9 cellular contexts compared by ENCODE assay signal in the genomic region with DNA sequence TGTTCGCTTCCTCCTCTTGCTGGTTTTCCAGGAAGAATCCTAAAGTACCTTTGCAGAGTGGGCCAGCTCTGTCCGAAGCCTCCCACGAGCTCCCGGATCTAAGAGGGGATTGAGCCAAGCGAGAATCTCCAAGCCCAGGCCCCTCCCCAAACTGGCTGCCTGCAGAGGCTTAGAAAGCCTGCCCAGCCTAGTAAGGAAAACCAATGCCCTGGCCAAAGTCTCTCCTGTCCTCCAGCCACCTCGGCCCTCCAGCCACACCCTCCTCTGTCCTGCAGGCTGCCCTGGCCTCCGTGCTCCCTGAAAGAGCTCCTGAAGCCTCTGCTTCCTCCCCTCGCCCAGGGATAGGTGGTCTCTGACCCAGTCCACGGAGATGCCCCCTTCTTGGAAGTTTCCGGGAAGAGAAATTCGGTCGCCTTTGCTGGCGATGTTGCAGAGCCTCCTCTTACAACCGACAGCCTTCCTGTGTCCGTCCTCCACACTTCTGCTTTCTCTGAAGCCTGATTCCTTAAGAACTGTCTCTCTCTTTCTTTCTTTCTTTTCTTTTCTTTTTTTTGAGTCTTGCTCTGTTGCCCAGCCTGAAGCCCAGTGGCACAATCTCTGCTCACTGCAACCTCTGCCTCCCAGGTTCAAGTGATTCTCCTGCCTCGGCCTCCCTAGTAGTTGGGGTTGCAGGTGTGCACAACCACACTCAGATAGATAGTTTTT. TPM values are rescaled to one million over a fixed set of nuclear protein-coding genes. Genes with fewer than 3 reads are reported as not detected.
DNase-seq lines count a peak whose midpoint lies in the region; ATAC-seq and TF ChIP-seq lines count a peak whose summit lies in the region.
"Had no signal": no experiment of that assay in that cellular context is flagged by ENCODE, and none has a peak within 500 bp of the region (broad histone marks: within the 10 kb centered on the region; RNA-seq: fewer than 3 reads in every experiment).

No MANE protein-coding gene starts in this region.

- peaks cover 17% of the 10 kb centered on the region for H3K4me1 Mint-ChIP-seq in activated T-helper 17 cell treated with anti-CD3 and anti-CD28 coated beads, Interleukin-2, amount 50 U/mL, for 72 hours

- no peak for TF ChIP-seq CTCF in tibial nerve (IDR thresholded peaks at IDR 0.05)

- H3K36me3 ChIP-seq in tibial nerve: no peaks in the 10 kb centered on the region

- H3K9me3 Mint-ChIP-seq in activated T-helper 17 cell treated with anti-CD3 and anti-CD28 coated beads, Interleukin-2, amount 50 U/mL, for 72 hours: no peaks in the 10 kb centered on the region

- H3K27ac Mint-ChIP-seq in activated T-helper 17 cell treated with anti-CD3 and anti-CD28 coated beads, Interleukin-2, amount 50 U/mL, for 72 hours: peak overlapping the region; percentile 82

- no peaks in the 10 kb centered on the region for H3K27me3 ChIP-seq in tibial nerve

- H3K9me3 ChIP-seq in tibial nerve: no peaks in the 10 kb centered on the region

- no peak overlapping the region for H3K4me3 ChIP-seq in tibial nerve

- no peak for TF ChIP-seq EP300 in tibial nerve (IDR thresholded peaks at IDR 0.05)

- peak; percentile 34 for DNase-seq in Right ventricle myocardium superior
- DNase-seq in cardiac septum (ENCODE audit: low spot score): no peak
- DNase-seq in left lobe of liver (ENCODE audit: low spot score): no peak
- DNase-seq in tibial nerve (ENCODE audit: low spot score in 2 of 2): no peak
- DNase-seq in NCI-H2081 treated with DMSO at 0.1 percent for 48 hours (lab: John Stamatoyannopoulos, UW): no peak
- no peak for DNase-seq in SK-N-DZ (ENCODE audit: low spot score)
- DNase-seq: NCI-H2171 had no signal

- no peak overlapping the region for H3K4me3 Mint-ChIP-seq in activated T-helper 17 cell treated with anti-CD3 and anti-CD28 coated beads, Interleukin-2, amount 50 U/mL, for 72 hours

- peak overlapping the region in 3 of 4 donors; percentile 82 to 93 (median 86) for H3K27ac ChIP-seq in tibial nerve

- H3K36me3 Mint-ChIP-seq in activated T-helper 17 cell treated with anti-CD3 and anti-CD28 coated beads, Interleukin-2, amount 50 U/mL, for 72 hours (ENCODE audit: low read depth): no peaks in the 10 kb centered on the region

- peaks cover 0 to 41% (median 20%) of the 10 kb centered on the region in 4 donors for H3K4me1 ChIP-seq in tibial nerve

- H3K27me3 Mint-ChIP-seq in activated T-helper 17 cell treated with anti-CD3 and anti-CD28 coated beads, Interleukin-2, amount 50 U/mL, for 72 hours: no peaks in the 10 kb centered on the region

- TF ChIP-seq POLR2A in tibial nerve (IDR thresholded peaks at IDR 0.05): no peak

- 74 to 75% methylated on average over 12 to 16 of the region's 16 CpGs for WGBS in tibial nerve, 2 donors

- intact Hi-C loops in Right ventricle myocardium superior (cut with DNase I) (no loop called here), cardiac septum (cut with DNase I) (no loop called here)

- ATAC-seq in Right ventricle myocardium superior (ENCODE audit: poor library complexity) (no peak), left lobe of liver (peak; percentile 9), HG02970 (IDR thresholded peaks at IDR 0.05; ENCODE audit: low FRiP score, unreplicated experiment) (no peak)
- ATAC-seq in activated T-helper 17 cell treated with anti-CD3 and anti-CD28 coated beads, Interleukin-2, amount 50 U/mL, for 72 hours (replicated peaks): no peak

RNA-seq across cellular contexts. Expression of a gene that starts 54.9 kb away (rescaled TPM):
- total RNA-seq in Right ventricle myocardium superior: 83.8 TPM
- 71.1 TPM for total RNA-seq in cardiac septum
- total RNA-seq in activated T-helper 17 cell treated with anti-CD3 and anti-CD28 coated beads, Interleukin-2, amount 50 U/mL, for 72 hours: 10 to 100 TPM; 33.1 to 40.8 TPM
- 209 TPM for total RNA-seq in left lobe of liver
- total RNA-seq in tibial nerve: 100 to 1,000 TPM in 1 of 4 donors, 10 to 100 TPM in 3; 48.6 to 142 (median 81.3) TPM
- polyA plus RNA-seq in SK-N-DZ (2014; cell fraction: cytosol; rRNA removed): 4.1 and 5.7 TPM in 2 replicates
- 4.8 and 5.1 TPM in 2 replicates for polyA plus RNA-seq in SK-N-DZ (2014; cell fraction: nucleus; rRNA removed)
